1 cellular context compared by ENCODE assay signal in genomic region chr7:38881947-38882684, GRCh38.
TF ChIP-seq lines count a peak whose summit lies in the region.

No MANE protein-coding gene starts in this region.

TF ChIP-seq in K562, 482 proteins besides CTCF, POLR2A, EP300 and RAD21 (continues in another document):
- no peak for TF ChIP-seq KLF16 (IDR thresholded peaks at IDR 0.05)
- TF ChIP-seq PHTF2 (CRISPR knock-in tag; IDR thresholded peaks at IDR 0.05) = no peak
- no peak for TF ChIP-seq ZEB2 (IDR thresholded peaks at IDR 0.05)
- TF ChIP-seq, protein P1, sequence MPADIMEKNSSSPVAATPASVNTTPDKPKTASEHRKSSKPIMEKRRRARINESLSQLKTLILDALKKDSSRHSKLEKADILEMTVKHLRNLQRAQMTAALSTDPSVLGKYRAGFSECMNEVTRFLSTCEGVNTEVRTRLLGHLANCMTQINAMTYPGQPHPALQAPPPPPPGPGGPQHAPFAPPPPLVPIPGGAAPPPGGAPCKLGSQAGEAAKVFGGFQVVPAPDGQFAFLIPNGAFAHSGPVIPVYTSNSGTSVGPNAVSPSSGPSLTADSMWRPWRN (IDR thresholded peaks at IDR 0.05; ENCODE audit: low read depth) = no peak
- TF ChIP-seq ESRRA (IDR thresholded peaks at IDR 0.05; ENCODE audit: borderline replicate concordance, low read depth) = no peak
- no peak for TF ChIP-seq GABPA (tag; conservative IDR thresholded peaks at IDR 0.05; ENCODE audit: low read depth)
- TF ChIP-seq, protein P2, sequence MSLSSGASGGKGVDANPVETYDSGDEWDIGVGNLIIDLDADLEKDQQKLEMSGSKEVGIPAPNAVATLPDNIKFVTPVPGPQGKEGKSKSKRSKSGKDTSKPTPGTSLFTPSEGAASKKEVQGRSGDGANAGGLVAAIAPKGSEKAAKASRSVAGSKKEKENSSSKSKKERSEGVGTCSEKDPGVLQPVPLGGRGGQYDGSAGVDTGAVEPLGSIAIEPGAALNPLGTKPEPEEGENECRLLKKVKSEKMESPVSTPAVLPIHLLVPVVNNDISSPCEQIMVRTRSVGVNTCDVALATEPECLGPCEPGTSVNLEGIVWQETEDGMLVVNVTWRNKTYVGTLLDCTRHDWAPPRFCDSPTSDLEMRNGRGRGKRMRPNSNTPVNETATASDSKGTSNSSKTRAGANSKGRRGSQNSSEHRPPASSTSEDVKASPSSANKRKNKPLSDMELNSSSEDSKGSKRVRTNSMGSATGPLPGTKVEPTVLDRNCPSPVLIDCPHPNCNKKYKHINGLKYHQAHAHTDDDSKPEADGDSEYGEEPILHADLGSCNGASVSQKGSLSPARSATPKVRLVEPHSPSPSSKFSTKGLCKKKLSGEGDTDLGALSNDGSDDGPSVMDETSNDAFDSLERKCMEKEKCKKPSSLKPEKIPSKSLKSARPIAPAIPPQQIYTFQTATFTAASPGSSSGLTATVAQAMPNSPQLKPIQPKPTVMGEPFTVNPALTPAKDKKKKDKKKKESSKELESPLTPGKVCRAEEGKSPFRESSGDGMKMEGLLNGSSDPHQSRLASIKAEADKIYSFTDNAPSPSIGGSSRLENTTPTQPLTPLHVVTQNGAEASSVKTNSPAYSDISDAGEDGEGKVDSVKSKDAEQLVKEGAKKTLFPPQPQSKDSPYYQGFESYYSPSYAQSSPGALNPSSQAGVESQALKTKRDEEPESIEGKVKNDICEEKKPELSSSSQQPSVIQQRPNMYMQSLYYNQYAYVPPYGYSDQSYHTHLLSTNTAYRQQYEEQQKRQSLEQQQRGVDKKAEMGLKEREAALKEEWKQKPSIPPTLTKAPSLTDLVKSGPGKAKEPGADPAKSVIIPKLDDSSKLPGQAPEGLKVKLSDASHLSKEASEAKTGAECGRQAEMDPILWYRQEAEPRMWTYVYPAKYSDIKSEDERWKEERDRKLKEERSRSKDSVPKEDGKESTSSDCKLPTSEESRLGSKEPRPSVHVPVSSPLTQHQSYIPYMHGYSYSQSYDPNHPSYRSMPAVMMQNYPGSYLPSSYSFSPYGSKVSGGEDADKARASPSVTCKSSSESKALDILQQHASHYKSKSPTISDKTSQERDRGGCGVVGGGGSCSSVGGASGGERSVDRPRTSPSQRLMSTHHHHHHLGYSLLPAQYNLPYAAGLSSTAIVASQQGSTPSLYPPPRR (CRISPR knock-in tag; IDR thresholded peaks at IDR 0.05; ENCODE audit: borderline replicate concordance) = no peak
- no peak for TF ChIP-seq CBFA2T2 (conservative IDR thresholded peaks at IDR 0.05)
- TF ChIP-seq PCBP2 (IDR thresholded peaks at IDR 0.05; ENCODE audit: low read depth, low read length, poor library complexity, severe bottlenecking) = no peak
- no peak for TF ChIP-seq ZBTB7A (IDR thresholded peaks at IDR 0.05; ENCODE audit: borderline replicate concordance, control insufficient read depth, low read depth, low read length)
- TF ChIP-seq NFE2L1 (tag; IDR thresholded peaks at IDR 0.05; ENCODE audit: borderline replicate concordance, low read depth) = peak; percentile 42; the same call in 1 of the 2 replicates
- 0 out of 2 replicates have a peak, but pooled peaks have one; percentile 24 for TF ChIP-seq MAFK (IDR thresholded peaks at IDR 0.05; ENCODE audit: low read length)
- TF ChIP-seq DPF2 (IDR thresholded peaks at IDR 0.05) = no peak
- peak; percentile 78 for TF ChIP-seq C11orf30 (IDR thresholded peaks at IDR 0.05; ENCODE audit: low read depth)
- no peak for TF ChIP-seq RBBP5 (IDR thresholded peaks at IDR 0.05; ENCODE audit: borderline replicate concordance, insufficient read depth, low read length, poor library complexity, severe bottlenecking)
- no peak for TF ChIP-seq ZBTB12 (CRISPR knock-in tag; IDR thresholded peaks at IDR 0.05)
- TF ChIP-seq MCM3 (IDR thresholded peaks at IDR 0.05) = no peak
- TF ChIP-seq ZNF695 (CRISPR knock-in tag; IDR thresholded peaks at IDR 0.05) = no peak
- TF ChIP-seq, protein P3, sequence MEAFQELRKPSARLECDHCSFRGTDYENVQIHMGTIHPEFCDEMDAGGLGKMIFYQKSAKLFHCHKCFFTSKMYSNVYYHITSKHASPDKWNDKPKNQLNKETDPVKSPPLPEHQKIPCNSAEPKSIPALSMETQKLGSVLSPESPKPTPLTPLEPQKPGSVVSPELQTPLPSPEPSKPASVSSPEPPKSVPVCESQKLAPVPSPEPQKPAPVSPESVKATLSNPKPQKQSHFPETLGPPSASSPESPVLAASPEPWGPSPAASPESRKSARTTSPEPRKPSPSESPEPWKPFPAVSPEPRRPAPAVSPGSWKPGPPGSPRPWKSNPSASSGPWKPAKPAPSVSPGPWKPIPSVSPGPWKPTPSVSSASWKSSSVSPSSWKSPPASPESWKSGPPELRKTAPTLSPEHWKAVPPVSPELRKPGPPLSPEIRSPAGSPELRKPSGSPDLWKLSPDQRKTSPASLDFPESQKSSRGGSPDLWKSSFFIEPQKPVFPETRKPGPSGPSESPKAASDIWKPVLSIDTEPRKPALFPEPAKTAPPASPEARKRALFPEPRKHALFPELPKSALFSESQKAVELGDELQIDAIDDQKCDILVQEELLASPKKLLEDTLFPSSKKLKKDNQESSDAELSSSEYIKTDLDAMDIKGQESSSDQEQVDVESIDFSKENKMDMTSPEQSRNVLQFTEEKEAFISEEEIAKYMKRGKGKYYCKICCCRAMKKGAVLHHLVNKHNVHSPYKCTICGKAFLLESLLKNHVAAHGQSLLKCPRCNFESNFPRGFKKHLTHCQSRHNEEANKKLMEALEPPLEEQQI (IDR thresholded peaks at IDR 0.05) = no peak
- TF ChIP-seq, protein P4, sequence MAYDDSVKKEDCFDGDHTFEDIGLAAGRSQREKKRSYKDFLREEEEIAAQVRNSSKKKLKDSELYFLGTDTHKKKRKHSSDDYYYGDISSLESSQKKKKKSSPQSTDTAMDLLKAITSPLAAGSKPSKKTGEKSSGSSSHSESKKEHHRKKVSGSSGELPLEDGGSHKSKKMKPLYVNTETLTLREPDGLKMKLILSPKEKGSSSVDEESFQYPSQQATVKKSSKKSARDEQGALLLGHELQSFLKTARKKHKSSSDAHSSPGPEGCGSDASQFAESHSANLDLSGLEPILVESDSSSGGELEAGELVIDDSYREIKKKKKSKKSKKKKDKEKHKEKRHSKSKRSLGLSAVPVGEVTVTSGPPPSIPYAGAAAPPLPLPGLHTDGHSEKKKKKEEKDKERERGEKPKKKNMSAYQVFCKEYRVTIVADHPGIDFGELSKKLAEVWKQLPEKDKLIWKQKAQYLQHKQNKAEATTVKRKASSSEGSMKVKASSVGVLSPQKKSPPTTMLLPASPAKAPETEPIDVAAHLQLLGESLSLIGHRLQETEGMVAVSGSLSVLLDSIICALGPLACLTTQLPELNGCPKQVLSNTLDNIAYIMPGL (CRISPR knock-in tag; IDR thresholded peaks at IDR 0.05) = no peak
- TF ChIP-seq POU5F1 (IDR thresholded peaks at IDR 0.05; ENCODE audit: borderline replicate concordance, low read depth, low read length, partially characterized antibody) = no peak
- peak; percentile 86 for TF ChIP-seq MAFG (tag; conservative IDR thresholded peaks at IDR 0.05)
- no peak for TF ChIP-seq SMARCC2 (IDR thresholded peaks at IDR 0.05; ENCODE audit: low read depth)
- no peak for TF ChIP-seq SMARCA5 (IDR thresholded peaks at IDR 0.05)
- no peak for TF ChIP-seq ZZZ3 (IDR thresholded peaks at IDR 0.05)
- TF ChIP-seq ZFP91 (CRISPR knock-in tag; IDR thresholded peaks at IDR 0.05) = no peak
- peak; percentile 45; the same call in 1 of the 2 replicates for TF ChIP-seq NFE2 (IDR thresholded peaks at IDR 0.05; ENCODE audit: low read depth)
- TF ChIP-seq MYNN (IDR thresholded peaks at IDR 0.05) = no peak
- TF ChIP-seq MYNN (CRISPR knock-in tag; IDR thresholded peaks at IDR 0.05) = no peak
- TF ChIP-seq LCOR (CRISPR knock-in tag; IDR thresholded peaks at IDR 0.05) = no peak
- TF ChIP-seq ZNF583 (CRISPR knock-in tag; IDR thresholded peaks at IDR 0.05) = no peak
- no peak for TF ChIP-seq ZBTB2 (IDR thresholded peaks at IDR 0.05)
- no peak for TF ChIP-seq PBX2 (CRISPR knock-in tag; IDR thresholded peaks at IDR 0.05; ENCODE audit: low read depth)
- TF ChIP-seq PBX2 (tag; conservative IDR thresholded peaks at IDR 0.05; ENCODE audit: low read depth) = no peak
- TF ChIP-seq MAFF (IDR thresholded peaks at IDR 0.05; ENCODE audit: low read length) = peak; percentile 26; the same call in 1 of the 2 replicates
